Comparison of ENCODE assay signal across 1 cellular context in genomic region chr12:105330283-105330937, GRCh38.
TF ChIP-seq lines count a peak whose summit lies in the region.

C12orf75 (plus strand) TSS chr12:105330691; CDS start chr12:105330892, 201 bp downstream.

TF ChIP-seq in WTC11, 78 proteins besides CTCF, POLR2A, EP300 and RAD21 (continued from another document):
- TF ChIP-seq MAX (CRISPR knock-in tag; IDR thresholded peaks at IDR 0.05) (no peak; the same call in 1 of the 2 replicates), TP53 (CRISPR knock-in tag; IDR thresholded peaks at IDR 0.05) (no peak), CDX4 (CRISPR knock-in tag; IDR thresholded peaks at IDR 0.05; ENCODE audit: borderline replicate concordance) (no peak), ATF1 (CRISPR knock-in tag; IDR thresholded peaks at IDR 0.05) (no peak), ZNF532 (CRISPR knock-in tag; IDR thresholded peaks at IDR 0.05; ENCODE audit: borderline replicate concordance) (no peak), NR1H2 (CRISPR knock-in tag; IDR thresholded peaks at IDR 0.05) (no peak), JUN (CRISPR knock-in tag; IDR thresholded peaks at IDR 0.05) (no peak), ZNF425 (CRISPR knock-in tag; conservative IDR thresholded peaks at IDR 0.05) (no peak), ATF6 (CRISPR knock-in tag; IDR thresholded peaks at IDR 0.05) (no peak), NFE2L1 (CRISPR knock-in tag; IDR thresholded peaks at IDR 0.05) (no peak), TEAD4 (CRISPR knock-in tag; IDR thresholded peaks at IDR 0.05) (no peak), OVOL2 (CRISPR knock-in tag; IDR thresholded peaks at IDR 0.05; ENCODE audit: borderline replicate concordance) (no peak), SMAD3 (CRISPR knock-in tag; IDR thresholded peaks at IDR 0.05; ENCODE audit: borderline replicate concordance) (no peak), SOX15 (CRISPR knock-in tag; IDR thresholded peaks at IDR 0.05) (no peak), PRRX2 (CRISPR knock-in tag; IDR thresholded peaks at IDR 0.05) (no peak), E2F5 (CRISPR knock-in tag; IDR thresholded peaks at IDR 0.05) (peak; percentile 53; the same call in 1 of the 2 replicates), ETV6 (CRISPR knock-in tag; IDR thresholded peaks at IDR 0.05) (peak; percentile 18; the same call in 1 of the 2 replicates), NFYB (CRISPR knock-in tag; conservative IDR thresholded peaks at IDR 0.05; ENCODE audit: low read depth) (peak; percentile 64), ZNF317 (CRISPR knock-in tag; IDR thresholded peaks at IDR 0.05; ENCODE audit: borderline replicate concordance, low read depth) (no peak), ESRRA (CRISPR knock-in tag; IDR thresholded peaks at IDR 0.05; ENCODE audit: borderline replicate concordance) (no peak), NFATC4 (CRISPR knock-in tag; IDR thresholded peaks at IDR 0.05) (no peak)
- TF ChIP-seq, protein P1, sequence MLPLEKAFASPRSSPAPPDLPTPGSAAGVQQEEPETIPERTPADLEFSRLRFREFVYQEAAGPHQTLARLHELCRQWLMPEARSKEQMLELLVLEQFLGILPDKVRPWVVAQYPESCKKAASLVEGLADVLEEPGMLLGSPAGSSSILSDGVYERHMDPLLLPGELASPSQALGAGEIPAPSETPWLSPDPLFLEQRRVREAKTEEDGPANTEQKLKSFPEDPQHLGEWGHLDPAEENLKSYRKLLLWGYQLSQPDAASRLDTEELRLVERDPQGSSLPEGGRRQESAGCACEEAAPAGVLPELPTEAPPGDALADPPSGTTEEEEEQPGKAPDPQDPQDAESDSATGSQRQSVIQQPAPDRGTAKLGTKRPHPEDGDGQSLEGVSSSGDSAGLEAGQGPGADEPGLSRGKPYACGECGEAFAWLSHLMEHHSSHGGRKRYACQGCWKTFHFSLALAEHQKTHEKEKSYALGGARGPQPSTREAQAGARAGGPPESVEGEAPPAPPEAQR (CRISPR knock-in tag; IDR thresholded peaks at IDR 0.05): no peak
- TF ChIP-seq, protein P2, sequence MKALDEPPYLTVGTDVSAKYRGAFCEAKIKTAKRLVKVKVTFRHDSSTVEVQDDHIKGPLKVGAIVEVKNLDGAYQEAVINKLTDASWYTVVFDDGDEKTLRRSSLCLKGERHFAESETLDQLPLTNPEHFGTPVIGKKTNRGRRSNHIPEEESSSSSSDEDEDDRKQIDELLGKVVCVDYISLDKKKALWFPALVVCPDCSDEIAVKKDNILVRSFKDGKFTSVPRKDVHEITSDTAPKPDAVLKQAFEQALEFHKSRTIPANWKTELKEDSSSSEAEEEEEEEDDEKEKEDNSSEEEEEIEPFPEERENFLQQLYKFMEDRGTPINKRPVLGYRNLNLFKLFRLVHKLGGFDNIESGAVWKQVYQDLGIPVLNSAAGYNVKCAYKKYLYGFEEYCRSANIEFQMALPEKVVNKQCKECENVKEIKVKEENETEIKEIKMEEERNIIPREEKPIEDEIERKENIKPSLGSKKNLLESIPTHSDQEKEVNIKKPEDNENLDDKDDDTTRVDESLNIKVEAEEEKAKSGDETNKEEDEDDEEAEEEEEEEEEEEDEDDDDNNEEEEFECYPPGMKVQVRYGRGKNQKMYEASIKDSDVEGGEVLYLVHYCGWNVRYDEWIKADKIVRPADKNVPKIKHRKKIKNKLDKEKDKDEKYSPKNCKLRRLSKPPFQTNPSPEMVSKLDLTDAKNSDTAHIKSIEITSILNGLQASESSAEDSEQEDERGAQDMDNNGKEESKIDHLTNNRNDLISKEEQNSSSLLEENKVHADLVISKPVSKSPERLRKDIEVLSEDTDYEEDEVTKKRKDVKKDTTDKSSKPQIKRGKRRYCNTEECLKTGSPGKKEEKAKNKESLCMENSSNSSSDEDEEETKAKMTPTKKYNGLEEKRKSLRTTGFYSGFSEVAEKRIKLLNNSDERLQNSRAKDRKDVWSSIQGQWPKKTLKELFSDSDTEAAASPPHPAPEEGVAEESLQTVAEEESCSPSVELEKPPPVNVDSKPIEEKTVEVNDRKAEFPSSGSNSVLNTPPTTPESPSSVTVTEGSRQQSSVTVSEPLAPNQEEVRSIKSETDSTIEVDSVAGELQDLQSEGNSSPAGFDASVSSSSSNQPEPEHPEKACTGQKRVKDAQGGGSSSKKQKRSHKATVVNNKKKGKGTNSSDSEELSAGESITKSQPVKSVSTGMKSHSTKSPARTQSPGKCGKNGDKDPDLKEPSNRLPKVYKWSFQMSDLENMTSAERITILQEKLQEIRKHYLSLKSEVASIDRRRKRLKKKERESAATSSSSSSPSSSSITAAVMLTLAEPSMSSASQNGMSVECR (CRISPR knock-in tag; IDR thresholded peaks at IDR 0.05; ENCODE audit: borderline replicate concordance): no peak; the same call in 1 of the 2 replicates
- TF ChIP-seq, protein P3, sequence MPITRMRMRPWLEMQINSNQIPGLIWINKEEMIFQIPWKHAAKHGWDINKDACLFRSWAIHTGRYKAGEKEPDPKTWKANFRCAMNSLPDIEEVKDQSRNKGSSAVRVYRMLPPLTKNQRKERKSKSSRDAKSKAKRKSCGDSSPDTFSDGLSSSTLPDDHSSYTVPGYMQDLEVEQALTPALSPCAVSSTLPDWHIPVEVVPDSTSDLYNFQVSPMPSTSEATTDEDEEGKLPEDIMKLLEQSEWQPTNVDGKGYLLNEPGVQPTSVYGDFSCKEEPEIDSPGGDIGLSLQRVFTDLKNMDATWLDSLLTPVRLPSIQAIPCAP (CRISPR knock-in tag; IDR thresholded peaks at IDR 0.05): no peak
- TF ChIP-seq, protein P4, sequence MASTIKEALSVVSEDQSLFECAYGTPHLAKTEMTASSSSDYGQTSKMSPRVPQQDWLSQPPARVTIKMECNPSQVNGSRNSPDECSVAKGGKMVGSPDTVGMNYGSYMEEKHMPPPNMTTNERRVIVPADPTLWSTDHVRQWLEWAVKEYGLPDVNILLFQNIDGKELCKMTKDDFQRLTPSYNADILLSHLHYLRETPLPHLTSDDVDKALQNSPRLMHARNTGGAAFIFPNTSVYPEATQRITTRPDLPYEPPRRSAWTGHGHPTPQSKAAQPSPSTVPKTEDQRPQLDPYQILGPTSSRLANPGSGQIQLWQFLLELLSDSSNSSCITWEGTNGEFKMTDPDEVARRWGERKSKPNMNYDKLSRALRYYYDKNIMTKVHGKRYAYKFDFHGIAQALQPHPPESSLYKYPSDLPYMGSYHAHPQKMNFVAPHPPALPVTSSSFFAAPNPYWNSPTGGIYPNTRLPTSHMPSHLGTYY (CRISPR knock-in tag; IDR thresholded peaks at IDR 0.05): no peak
- TF ChIP-seq, protein P5, sequence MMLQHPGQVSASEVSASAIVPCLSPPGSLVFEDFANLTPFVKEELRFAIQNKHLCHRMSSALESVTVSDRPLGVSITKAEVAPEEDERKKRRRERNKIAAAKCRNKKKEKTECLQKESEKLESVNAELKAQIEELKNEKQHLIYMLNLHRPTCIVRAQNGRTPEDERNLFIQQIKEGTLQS (CRISPR knock-in tag; conservative IDR thresholded peaks at IDR 0.05): no peak
- TF ChIP-seq, protein P6, sequence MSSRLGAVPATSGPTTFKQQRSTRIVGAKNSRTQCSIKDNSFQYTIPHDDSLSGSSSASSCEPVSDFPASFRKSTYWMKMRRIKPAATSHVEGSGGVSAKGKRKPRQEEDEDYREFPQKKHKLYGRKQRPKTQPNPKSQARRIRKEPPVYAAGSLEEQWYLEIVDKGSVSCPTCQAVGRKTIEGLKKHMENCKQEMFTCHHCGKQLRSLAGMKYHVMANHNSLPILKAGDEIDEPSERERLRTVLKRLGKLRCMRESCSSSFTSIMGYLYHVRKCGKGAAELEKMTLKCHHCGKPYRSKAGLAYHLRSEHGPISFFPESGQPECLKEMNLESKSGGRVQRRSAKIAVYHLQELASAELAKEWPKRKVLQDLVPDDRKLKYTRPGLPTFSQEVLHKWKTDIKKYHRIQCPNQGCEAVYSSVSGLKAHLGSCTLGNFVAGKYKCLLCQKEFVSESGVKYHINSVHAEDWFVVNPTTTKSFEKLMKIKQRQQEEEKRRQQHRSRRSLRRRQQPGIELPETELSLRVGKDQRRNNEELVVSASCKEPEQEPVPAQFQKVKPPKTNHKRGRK (CRISPR knock-in tag; IDR thresholded peaks at IDR 0.05; ENCODE audit: borderline replicate concordance): no peak
